ENCODE assay signal across 24 cellular contexts in the genomic region with DNA sequence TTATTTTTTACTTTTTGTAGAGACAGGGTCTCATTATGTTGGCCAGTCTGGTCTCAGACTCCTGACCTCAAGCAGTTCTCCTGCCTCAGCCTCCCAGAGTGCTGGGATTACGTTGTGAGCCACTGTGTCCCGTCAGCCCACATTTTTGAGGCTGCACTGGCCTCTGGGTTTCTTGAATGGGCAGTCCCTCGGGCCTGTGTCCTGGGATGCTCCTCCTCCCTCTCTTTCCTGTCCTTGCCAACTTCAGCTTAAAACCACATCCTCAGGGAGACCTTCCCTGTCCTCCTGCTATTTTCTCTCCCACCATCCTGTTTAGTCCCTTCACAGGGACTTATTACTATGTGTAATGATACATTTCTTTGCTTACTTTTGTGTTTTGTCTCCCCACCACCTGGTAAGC. TPM values are rescaled to one million over a fixed set of nuclear protein-coding genes. Genes with fewer than 3 reads are reported as not detected.
DNase-seq lines count a peak whose midpoint lies in the region; ATAC-seq, FAIRE-seq and TF ChIP-seq lines count a peak whose summit lies in the region.
"Had no signal": no experiment of that assay in that cellular context is flagged by ENCODE, and none has a peak within 500 bp of the region (broad histone marks: within the 10 kb centered on the region; RNA-seq: fewer than 3 reads in every experiment).

No MANE protein-coding gene starts in this region.

- WGBS in H1 (ENCODE audit: extremely low coverage in 1 of 2, insufficient coverage in 1 of 2, insufficient read length in 1 of 2, insufficient replicate concordance in 2 of 2, low coverage in 1 of 2, low lambda C conversion rate in 2 of 2, missing lambda C conversion rate in 1 of 2), 2 experiments = 92% methylated on average over 3 of the region's 3 CpGs; no CpG with 5 or more reads in 1 of the 2 experiments
- WGBS in pancreas, 2 donors = 81 to 93% methylated on average over 3 of the region's 3 CpGs

- H2AFZ ChIP-seq in H1 (ENCODE audit: low read length) (no peak overlapping the region), parathyroid adenoma (peak overlapping the region; percentile 22)

- no peak overlapping the region for H3K23ac ChIP-seq in H1 (ENCODE audit: insufficient read length)

- H3K4me2 ChIP-seq in H1 (ENCODE audit: insufficient read depth in 1 of 2, low read depth in 2 of 2, low read length in 2 of 2) = no peak overlapping the region
- no peak overlapping the region for H3K4me2 ChIP-seq in parathyroid adenoma (ENCODE audit: low read length)

- H3K4ac ChIP-seq in H1 (replicated peaks; ENCODE audit: insufficient read length, low read depth, low read length) = no peak overlapping the region

- no peak overlapping the region for H2BK5ac ChIP-seq in H1 (ENCODE audit: low read depth, low read length)

- TF ChIP-seq EP300 in H1 (IDR thresholded peaks at IDR 0.05; ENCODE audit: borderline replicate concordance in 1 of 2, low read depth in 2 of 2, low read length in 2 of 2) = no peak

- H3K4me3 ChIP-seq in NB4 (ENCODE audit: low read depth, low read length) (no peak overlapping the region), H1 (ENCODE audit: extremely low read depth in 1 of 4, insufficient read depth in 2 of 4, low read depth in 3 of 4, low read length in 4 of 4) (no peak overlapping the region), parathyroid adenoma (ENCODE audit: low read depth, low read length) (no peak overlapping the region), pancreas (no peak overlapping the region)
- H3K4me3 ChIP-seq: adrenal gland, cardiac muscle cell, HAP-1, tibial nerve had no signal

- no peak for TF ChIP-seq RAD21 in H1 (IDR thresholded peaks at IDR 0.05 in 1 of 2, conservative IDR thresholded peaks at IDR 0.05 in 1 of 2; ENCODE audit: low read depth in 2 of 2, low read length in 2 of 2)

- TF ChIP-seq POLR2A in NB4 (IDR thresholded peaks at IDR 0.05; ENCODE audit: extremely low read depth, insufficient read length) = no peak
- no peak for TF ChIP-seq POLR2A in H1 (IDR thresholded peaks at IDR 0.05; ENCODE audit: control extremely low read depth in 1 of 2, low read depth in 2 of 2, low read length in 2 of 2)

- no peak for ATAC-seq in pancreas
- ATAC-seq: naive thymus-derived CD4-positive, alpha-beta T cell; Right ventricle myocardium inferior had no signal

- H4K5ac ChIP-seq in H1 (ENCODE audit: insufficient read length, low read depth, low read length) = no peak overlapping the region

- no peak for TF ChIP-seq CTCF in NB4 (IDR thresholded peaks at IDR 0.05; ENCODE audit: low read depth, low read length)
- no peak for TF ChIP-seq CTCF in H1 (IDR thresholded peaks at IDR 0.05; ENCODE audit: control extremely low read depth in 1 of 3, insufficient read depth in 1 of 3, low read depth in 1 of 3, low read length in 3 of 3)
- TF ChIP-seq CTCF in parathyroid adenoma (IDR thresholded peaks at IDR 0.05) = no peak
- TF ChIP-seq CTCF in pancreas (IDR thresholded peaks at IDR 0.05) = no peak

- no peak for FAIRE-seq in H1 (lab: Jason Lieb, UNC)
- no peak for FAIRE-seq in pancreas (lab: Jason Lieb, UNC)
- FAIRE-seq: endothelial cell of umbilical vein had no signal

- H3K27me3 ChIP-seq in H1 (replicated peaks in 1 of 4; ENCODE audit: control insufficient read depth in 3 of 4, extremely low read depth in 1 of 4, insufficient read depth in 3 of 4, low read length in 3 of 4) (no peaks in the 10 kb centered on the region), parathyroid adenoma (ENCODE audit: control insufficient read depth, insufficient read depth, low read length) (no peaks in the 10 kb centered on the region), pancreas (no peaks in the 10 kb centered on the region)
- H3K27me3 ChIP-seq: adrenal gland, cardiac muscle cell, tibial nerve had no signal

- no peak overlapping the region for H2BK12ac ChIP-seq in H1 (ENCODE audit: low read depth, low read length)

- H2BK15ac ChIP-seq in H1 (ENCODE audit: low read length) = no peak overlapping the region

- no peak overlapping the region for H3K9ac ChIP-seq in H1 (replicated peaks in 1 of 4; ENCODE audit: extremely low read depth in 1 of 4, low read depth in 3 of 4, low read length in 3 of 4)
- H3K9ac ChIP-seq in parathyroid adenoma = no peak overlapping the region

- CTCF ChIA-PET in H1 (lab: Charles Lee; ENCODE audit: partially characterized antibody) = no interaction called here
- CTCF ChIA-PET in activated CD4-positive, alpha-beta memory T cell treated with anti-CD3 and anti-CD28 coated beads for 36 hours (lab: Charles Lee) = no interaction called here

- intact Hi-C loops in pancreas (cut with DNase I) = no loop called here
- intact Hi-C loops in activated CD4-positive, alpha-beta memory T cell treated with anti-CD3 and anti-CD28 coated beads for 36 hours (cut with micrococcal nuclease) = no loop called here

- H3K27ac ChIP-seq in H1 (ENCODE audit: low read depth, low read length) (no peak overlapping the region), parathyroid adenoma (no peak overlapping the region), pancreas (no peak overlapping the region)
- H3K27ac ChIP-seq: adrenal gland, cardiac muscle cell, tibial nerve had no signal

- H3K18ac ChIP-seq in H1 (ENCODE audit: extremely low read depth, low read length) = no peak overlapping the region

- no peak overlapping the region for H3K27ac Mint-ChIP-seq in activated CD4-positive, alpha-beta memory T cell treated with anti-CD3 and anti-CD28 coated beads for 36 hours
- H3K27ac Mint-ChIP-seq: memory B cell; naive thymus-derived CD4-positive, alpha-beta T cell; stimulated activated naive CD8-positive, alpha-beta T cell treated with anti-CD3 and anti-CD28 coated beads, Interleukin-15, Interleukin-2, amounts not matched to agents 100 ng/mL and 50 ng/mL, for 24 hours had no signal

- DNase-seq in EL = peak; percentile 67
- DNase-seq in NB4 (ENCODE audit: low read depth) = peak; percentile 47
- no peak for DNase-seq in H1 (ENCODE audit: low read depth in 1 of 2, low spot score in 2 of 2)
- DNase-seq in pancreas = no peak
- no peak for DNase-seq in NCI-H510A (lab: John Stamatoyannopoulos, UW)
- DNase-seq in activated CD4-positive, alpha-beta memory T cell treated with anti-CD3 and anti-CD28 coated beads for 36 hours = no peak
- DNase-seq: activated effector memory CD4-positive, alpha-beta T cell treated with anti-CD3 and anti-CD28 coated beads, Interleukin-2, amount 50 U/mL, for 16 hours; adrenal gland; COR-L47; DND-41; kidney glomerular epithelial cell; naive thymus-derived CD4-positive, alpha-beta T cell; NCI-H1417 treated with DMSO at 0.1 percent for 48 hours; NCI-H524 treated with DMSO at 0.1 percent for 48 hours; stimulated activated CD4-positive, alpha-beta T cell treated with anti-CD3 and anti-CD28 coated beads, Interleukin-1b, Interleukin-23, amount 100 ng/mL, for 48 hours; T-helper 1 cell had no signal

- H3K23me2 ChIP-seq in H1 (ENCODE audit: low read depth, low read length) = no peaks in the 10 kb centered on the region; the same call in 1 of the 2 replicates

- no peaks in the 10 kb centered on the region for H3K36me3 ChIP-seq in H1 (ENCODE audit: control insufficient read depth in 2 of 4, insufficient read depth in 4 of 4, low read length in 3 of 4)
- no peaks in the 10 kb centered on the region for H3K36me3 ChIP-seq in parathyroid adenoma (ENCODE audit: control insufficient read depth, insufficient read depth, low read length)
- H3K36me3 ChIP-seq in pancreas = no peaks in the 10 kb centered on the region
- H3K36me3 ChIP-seq: adrenal gland, cardiac muscle cell, HAP-1, tibial nerve had no signal

- H3K4me1 Mint-ChIP-seq in activated CD4-positive, alpha-beta memory T cell treated with anti-CD3 and anti-CD28 coated beads for 36 hours (ENCODE audit: low read depth) = peaks cover 6% of the 10 kb centered on the region

- H3K4me1 ChIP-seq in H1 (replicated peaks in 1 of 4; ENCODE audit: control insufficient read depth in 3 of 4, insufficient read depth in 4 of 4, low read length in 3 of 4) = no peaks in the 10 kb centered on the region
- no peaks in the 10 kb centered on the region for H3K4me1 ChIP-seq in parathyroid adenoma
- H3K4me1 ChIP-seq in pancreas = no peaks in the 10 kb centered on the region
- H3K4me1 ChIP-seq: adrenal gland, HAP-1 had no signal

- H3K27me3 Mint-ChIP-seq in activated CD4-positive, alpha-beta memory T cell treated with anti-CD3 and anti-CD28 coated beads for 36 hours = no peaks in the 10 kb centered on the region
- H3K27me3 Mint-ChIP-seq: memory B cell; stimulated activated naive CD8-positive, alpha-beta T cell treated with anti-CD3 and anti-CD28 coated beads, Interleukin-15, Interleukin-2, amounts not matched to agents 100 ng/mL and 50 ng/mL, for 24 hours had no signal

- H2BK20ac ChIP-seq in H1 (ENCODE audit: low read length) = no peak overlapping the region

- no peak overlapping the region for H4K8ac ChIP-seq in H1 (ENCODE audit: extremely low read depth, insufficient read depth, low read length)

- H4K91ac ChIP-seq in H1 (replicated peaks; ENCODE audit: insufficient read length, low read length) = peak overlapping the region; percentile 32

- no peaks in the 10 kb centered on the region for H3K79me1 ChIP-seq in H1 (ENCODE audit: low read depth, low read length)

- POLR2A ChIA-PET in H1 (lab: Charles Lee; ENCODE audit: partially characterized antibody) = no interaction called here
- POLR2A ChIA-PET in activated CD4-positive, alpha-beta memory T cell treated with anti-CD3 and anti-CD28 coated beads for 36 hours (lab: Charles Lee) = no interaction called here

- H3K4me3 Mint-ChIP-seq in activated CD4-positive, alpha-beta memory T cell treated with anti-CD3 and anti-CD28 coated beads for 36 hours = no peak overlapping the region
- H3K4me3 Mint-ChIP-seq: memory B cell; naive thymus-derived CD4-positive, alpha-beta T cell; stimulated activated naive CD8-positive, alpha-beta T cell treated with anti-CD3 and anti-CD28 coated beads, Interleukin-15, Interleukin-2, amounts not matched to agents 100 ng/mL and 50 ng/mL, for 24 hours had no signal

- no peak overlapping the region for H2BK120ac ChIP-seq in H1 (replicated peaks; ENCODE audit: low read depth, low read length)

- H2AK5ac ChIP-seq in H1 (ENCODE audit: low read depth, low read length) = no peak overlapping the region

- no peak overlapping the region for H3K14ac ChIP-seq in H1 (ENCODE audit: insufficient read length)

- H4K20me1 ChIP-seq in H1 (replicated peaks in 1 of 2; ENCODE audit: control insufficient read depth in 1 of 2, insufficient read depth in 2 of 2, low read length in 2 of 2) = no peaks in the 10 kb centered on the region

- no peaks in the 10 kb centered on the region for H3K9me3 ChIP-seq in H1 (ENCODE audit: insufficient read depth in 2 of 2, low read depth in 1 of 2, low read length in 1 of 2)
- no peaks in the 10 kb centered on the region for H3K9me3 ChIP-seq in parathyroid adenoma (ENCODE audit: control insufficient read depth, low read length)
- H3K9me3 ChIP-seq in pancreas = no peaks in the 10 kb centered on the region
- H3K9me3 ChIP-seq: adrenal gland, HAP-1, tibial nerve had no signal

- no peaks in the 10 kb centered on the region for H3K36me3 Mint-ChIP-seq in activated CD4-positive, alpha-beta memory T cell treated with anti-CD3 and anti-CD28 coated beads for 36 hours
- H3K36me3 Mint-ChIP-seq: memory B cell had no signal

- no peaks in the 10 kb centered on the region for H3K79me2 ChIP-seq in H1 (ENCODE audit: control insufficient read depth in 1 of 2, insufficient read depth in 2 of 2, low read length in 2 of 2)
- no peaks in the 10 kb centered on the region for H3K79me2 ChIP-seq in parathyroid adenoma

- H3K9me3 Mint-ChIP-seq in activated CD4-positive, alpha-beta memory T cell treated with anti-CD3 and anti-CD28 coated beads for 36 hours = no peaks in the 10 kb centered on the region
- H3K9me3 Mint-ChIP-seq: memory B cell; naive thymus-derived CD4-positive, alpha-beta T cell; stimulated activated naive CD8-positive, alpha-beta T cell treated with anti-CD3 and anti-CD28 coated beads, Interleukin-15, Interleukin-2, amounts not matched to agents 100 ng/mL and 50 ng/mL, for 24 hours had no signal

- H3K56ac ChIP-seq in H1 (replicated peaks; ENCODE audit: insufficient read length, low read depth, low read length) = no peak overlapping the region

RNA-seq across cellular contexts. Expression of a gene that starts 31.4 kb away (rescaled TPM):
- 0.23 and 0.58 TPM in 2 replicates for total RNA-seq in H1 (2021; fragmentation: NEBNext Ultra II Directional; extraction: Animal tissue kit (Norgen Biotek cat#: 25700))
- 0.11 and 0.29 TPM in 2 replicates for polyA plus RNA-seq in H1 (2011; rRNA removed)
- 0.21 TPM for polyA plus RNA-seq in H1 (2011; cell fraction: cytosol; rRNA removed)
- 0.23 TPM for polyA plus RNA-seq in H1 (2011; cell fraction: nucleus; rRNA removed)
- 0.12 to 0.36 TPM (median 0.31 TPM) in 4 replicates for polyA plus RNA-seq in H1 (2012, experiment 1 of 2)
- polyA plus RNA-seq in H1 (2012, experiment 2 of 2) = not detected
- polyA plus RNA-seq in H1 (2013, experiment 1 of 2) = 0.30 TPM
- 0.35 TPM for polyA plus RNA-seq in H1 (2013, experiment 2 of 2)
- polyA minus RNA-seq in H1 (2011; rRNA and poly(A)+ RNA removed) = 0.44 and 0.98 TPM in 2 replicates
- polyA minus RNA-seq in H1 (2011; cell fraction: cytosol; rRNA and poly(A)+ RNA removed) = not detected
- 1.8 TPM for polyA minus RNA-seq in H1 (2011; cell fraction: nucleus; rRNA and poly(A)+ RNA removed)
- total RNA-seq in pancreas = 10 to 100 TPM in 3 of 6 donors, 1 to 10 TPM in 3; 8.1 to 13.7 (median 9.7) TPM
- 1 to 10 TPM; 4.3 to 5.2 TPM for polyA plus RNA-seq in pancreas
- total RNA-seq in activated CD4-positive, alpha-beta memory T cell treated with anti-CD3 and anti-CD28 coated beads for 36 hours = 10 to 100 TPM; 26.5 to 28.0 TPM

Comparison
In these comparisons a context has a peak if more than half of its experiments do, and no peak if none do; other contexts are left out.
1. DNase-seq: peak in EL (single experiment) and NB4 (single experiment); none in H1 (0 of 2), pancreas (0 of 6), NCI-H510A (single experiment) and activated CD4-positive, alpha-beta memory T cell treated with anti-CD3 and anti-CD28 coated beads for 36 hours (single experiment).